In the genomic region with DNA sequence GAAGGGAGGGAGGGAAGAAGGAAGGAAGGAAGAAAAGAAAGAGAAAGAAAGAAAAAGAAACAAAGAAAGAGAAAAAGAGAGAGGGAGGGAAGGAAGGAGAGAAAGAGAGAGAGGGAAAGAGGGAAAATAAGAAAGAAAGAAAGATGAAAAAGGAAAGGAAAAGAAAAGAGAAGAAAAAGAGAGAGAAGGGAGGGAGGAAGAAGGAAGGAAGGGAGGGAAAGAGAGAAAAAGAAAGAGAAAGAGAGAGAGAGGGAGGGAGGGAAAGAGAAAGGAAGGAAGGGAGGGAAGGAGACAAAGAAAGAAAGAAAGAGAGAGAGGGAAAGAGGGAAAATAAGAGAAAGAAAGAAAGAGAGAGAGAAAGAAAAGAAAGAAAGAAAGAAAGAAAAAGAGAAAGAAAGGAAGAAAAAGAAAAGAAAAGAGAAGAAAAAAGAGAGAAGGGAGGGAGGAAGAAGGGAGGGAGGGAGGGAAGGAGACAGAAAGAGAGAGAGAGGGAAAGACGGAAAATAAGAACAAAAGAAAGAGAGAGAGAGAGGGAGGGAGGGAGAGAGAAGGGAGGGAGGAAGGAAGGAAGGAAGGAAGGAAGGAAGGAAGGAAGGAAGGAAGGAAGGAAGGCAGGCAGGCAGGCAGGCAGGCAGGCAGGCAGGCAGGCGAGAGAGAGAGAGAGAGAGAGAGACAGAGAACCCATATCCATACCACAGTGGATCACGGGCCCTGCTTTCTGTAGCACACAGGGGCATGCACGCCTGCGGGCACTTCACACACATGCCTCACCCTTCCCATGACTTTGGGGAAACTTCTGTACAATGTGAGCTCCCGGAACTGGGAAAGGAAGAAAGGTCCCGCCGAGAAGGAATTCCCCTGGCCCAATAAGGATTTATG, we compare ENCODE assay signal across 21 cellular contexts. TPM values are rescaled to one million over a fixed set of nuclear protein-coding genes. Genes with fewer than 3 reads are reported as not detected.
DNase-seq lines count a peak whose midpoint lies in the region; ATAC-seq, FAIRE-seq and TF ChIP-seq lines count a peak whose summit lies in the region.
"Had no signal": no experiment of that assay in that cellular context is flagged by ENCODE, and none has a peak within 500 bp of the region (broad histone marks: within the 10 kb centered on the region; RNA-seq: fewer than 3 reads in every experiment).

No MANE protein-coding gene starts in this region.

- peak overlapping the region; percentile 83 for H3K27ac Mint-ChIP-seq in chondrocyte (ENCODE audit: unreplicated experiment)
- H3K27ac Mint-ChIP-seq: nephron had no signal

- no peaks in the 10 kb centered on the region for H4K20me1 ChIP-seq in keratinocyte (ENCODE audit: control insufficient read depth, extremely low read depth, insufficient read depth, low read length)

- DNase-seq in HT-29 (ENCODE audit: low spot score) (peak; percentile 65), chondrocyte (ENCODE audit: low spot score) (peak; percentile 63), keratinocyte (ENCODE audit: low read depth, low spot score) (no peak)
- DNase-seq in central memory CD4-positive, alpha-beta T cell: no peak
- no peak for DNase-seq in stimulated activated naive CD4-positive, alpha-beta T cell (lab: John Stamatoyannopoulos, UW)
- DNase-seq: anterior cingulate cortex; lower lobe of right lung; NCI-H2107; NCI-H526; OCI-M1; right lobe of liver; stimulated activated CD4-positive, alpha-beta T cell treated with anti-CD3 and anti-CD28 coated beads, Interleukin-4, amount 100 ng/mL, for 1 hour; stimulated activated CD8-positive, alpha-beta memory T cell treated with anti-CD3 and anti-CD28 coated beads, Interleukin-4, amount 100 ng/mL, for 48 hours; SW 1271; WERI-Rb-1 had no signal

- TF ChIP-seq CTCF in chondrocyte (IDR thresholded peaks at IDR 0.05) (no peak), keratinocyte (optimal IDR thresholded peaks at IDR 0.05 in 1 of 3, IDR thresholded peaks at IDR 0.05 in 1 of 3, conservative IDR thresholded peaks at IDR 0.05 in 1 of 3; ENCODE audit: extremely low read depth in 1 of 3, insufficient read depth in 2 of 3, low read length in 3 of 3) (no peak)

- H3K27ac ChIP-seq in keratinocyte (ENCODE audit: control insufficient read depth, insufficient read depth, low read length) (no peak overlapping the region), stomach smooth muscle (ENCODE audit: low read length) (peak overlapping the region; percentile 83)
- H3K27ac ChIP-seq: lower lobe of right lung, right lobe of liver, WERI-Rb-1 had no signal

- H2AFZ ChIP-seq in keratinocyte (ENCODE audit: control insufficient read depth, low read length): peak overlapping the region; percentile 3

- H3K4me1 ChIP-seq in keratinocyte (ENCODE audit: control insufficient read depth, extremely low read depth, insufficient read depth, low read length) (peaks cover 7% of the 10 kb centered on the region), stomach smooth muscle (ENCODE audit: control insufficient read depth, insufficient read depth, low read length) (peaks cover 80% of the 10 kb centered on the region)
- H3K4me1 ChIP-seq: lower lobe of right lung had no signal

- no peaks in the 10 kb centered on the region for H3K9me1 ChIP-seq in keratinocyte (ENCODE audit: control insufficient read depth, extremely low read depth, insufficient read depth, low read length)

- no peaks in the 10 kb centered on the region for H3K79me2 ChIP-seq in keratinocyte (ENCODE audit: control insufficient read depth, insufficient read depth, low read length)

- H3K4me3 ChIP-seq in keratinocyte (ENCODE audit: control insufficient read depth in 2 of 3, extremely low read depth in 1 of 3, insufficient read depth in 2 of 3, low read depth in 1 of 3, low read length in 3 of 3) (no peak overlapping the region), stomach smooth muscle (ENCODE audit: low read length in 2 of 2) (peak overlapping the region in 1 of 2 donors; percentile 15)
- H3K4me3 ChIP-seq: lower lobe of right lung, right lobe of liver had no signal

- dilution Hi-C loops in keratinocyte (cut with MboI; ENCODE audit: extremely low pct_ligation_motif_present, low sequenced_read_pairs): no loop called here

- no peaks in the 10 kb centered on the region for H3K9me3 ChIP-seq in keratinocyte (ENCODE audit: control insufficient read depth, low read depth, low read length)
- H3K9me3 ChIP-seq in stomach smooth muscle (ENCODE audit: control insufficient read depth in 2 of 2, low read length in 2 of 2): no peaks in the 10 kb centered on the region
- H3K9me3 ChIP-seq: lower lobe of right lung, right lobe of liver had no signal

- H3K27me3 ChIP-seq in keratinocyte (ENCODE audit: control insufficient read depth, extremely low read depth, insufficient read depth, low read length) (peaks cover 23% of the 10 kb centered on the region), stomach smooth muscle (ENCODE audit: control insufficient read depth in 1 of 2, insufficient read depth in 2 of 2, low read length in 2 of 2) (no peaks in the 10 kb centered on the region)
- H3K27me3 ChIP-seq: right lobe of liver had no signal

- peaks cover 39% of the 10 kb centered on the region for H3K4me1 Mint-ChIP-seq in chondrocyte (ENCODE audit: low read depth)

- FAIRE-seq in keratinocyte (lab: Jason Lieb, UNC): no peak
- FAIRE-seq: D721Med had no signal

- no peak overlapping the region for H3K4me3 Mint-ChIP-seq in chondrocyte (ENCODE audit: unreplicated experiment)
- H3K4me3 Mint-ChIP-seq: nephron had no signal

- H3K4me2 ChIP-seq in keratinocyte (ENCODE audit: control insufficient read depth, extremely low read depth, insufficient read depth, low read depth, low read length): peak overlapping the region; percentile 39

- H3K9me3 Mint-ChIP-seq in chondrocyte (ENCODE audit: low read depth): no peaks in the 10 kb centered on the region
- H3K9me3 Mint-ChIP-seq: nephron had no signal

- peaks cover 19% of the 10 kb centered on the region for H3K27me3 Mint-ChIP-seq in chondrocyte (ENCODE audit: low read depth)

- H3K9ac ChIP-seq in keratinocyte (ENCODE audit: control insufficient read depth, extremely low read depth, insufficient read depth, low read length) (no peak overlapping the region), stomach smooth muscle (ENCODE audit: low read length in 2 of 2) (peak overlapping the region in 1 of 2 donors; percentile 50)

- ATAC-seq in GM19324 (IDR thresholded peaks at IDR 0.05; ENCODE audit: low FRiP score, unreplicated experiment): no peak
- ATAC-seq in GM21515 (IDR thresholded peaks at IDR 0.05; ENCODE audit: unreplicated experiment): no peak
- ATAC-seq: lower lobe of right lung, right lobe of liver had no signal

- no peaks in the 10 kb centered on the region for H3K36me3 ChIP-seq in keratinocyte (ENCODE audit: control insufficient read depth in 2 of 2, extremely low read depth in 1 of 2, insufficient read depth in 2 of 2, low read length in 2 of 2)
- peaks cover 0 to 2% of the 10 kb centered on the region in 2 donors for H3K36me3 ChIP-seq in stomach smooth muscle (ENCODE audit: control insufficient read depth in 2 of 2, insufficient read depth in 2 of 2, low read length in 2 of 2)
- H3K36me3 ChIP-seq: lower lobe of right lung, right lobe of liver, WERI-Rb-1 had no signal

- H3K36me3 Mint-ChIP-seq in chondrocyte (ENCODE audit: low read depth): no peaks in the 10 kb centered on the region

RNA-seq across cellular contexts. Expression of gene ADCY5, which starts 52.5 kb away (rescaled TPM):
- total RNA-seq in HT-29 (2014; rRNA removed; shearing (Covaris generic)): 1.2 and 1.6 TPM in 2 replicates
- 8.0 to 28.6 TPM (median 10.5 TPM) in 3 replicates for total RNA-seq in chondrocyte
- polyA plus RNA-seq in keratinocyte: 0.04 TPM in 1 of 3 replicates, not detected in the others
- polyA plus RNA-seq in keratinocyte (2011; ENCODE audit: low read depth): not detected
- not detected in 2 replicates for polyA plus RNA-seq in keratinocyte (2011; cell fraction: cytosol; rRNA removed)
- polyA plus RNA-seq in keratinocyte (2011; cell fraction: nucleus; rRNA removed): 0.07 TPM in 1 of 2 replicates, not detected in the other
- polyA plus RNA-seq in keratinocyte (2012; ENCODE audit: low replicate concordance): 0.08 and 0.34 TPM in 2 replicates
- polyA minus RNA-seq in keratinocyte: 0.03 to 2.5 TPM (median 0.77 TPM) in 3 replicates
- not detected for polyA minus RNA-seq in keratinocyte (2011; cell fraction: cytosol; rRNA and poly(A)+ RNA removed)
- not detected in 2 replicates for polyA minus RNA-seq in keratinocyte (2011; cell fraction: nucleus; rRNA and poly(A)+ RNA removed)
- total RNA-seq: activated CD8-positive, alpha-beta memory T cell treated with anti-CD3 and anti-CD28 coated beads for 36 hours had no signal

Comparison
In these comparisons a context has a peak if more than half of its experiments do, and no peak if none do; other contexts are left out.
1. DNase-seq: peak in HT-29 (single experiment) and chondrocyte (single experiment); none in keratinocyte (single experiment), central memory CD4-positive, alpha-beta T cell (single experiment) and stimulated activated naive CD4-positive, alpha-beta T cell (0 of 6).